1 cellular context compared by ENCODE assay signal in the genomic region with DNA sequence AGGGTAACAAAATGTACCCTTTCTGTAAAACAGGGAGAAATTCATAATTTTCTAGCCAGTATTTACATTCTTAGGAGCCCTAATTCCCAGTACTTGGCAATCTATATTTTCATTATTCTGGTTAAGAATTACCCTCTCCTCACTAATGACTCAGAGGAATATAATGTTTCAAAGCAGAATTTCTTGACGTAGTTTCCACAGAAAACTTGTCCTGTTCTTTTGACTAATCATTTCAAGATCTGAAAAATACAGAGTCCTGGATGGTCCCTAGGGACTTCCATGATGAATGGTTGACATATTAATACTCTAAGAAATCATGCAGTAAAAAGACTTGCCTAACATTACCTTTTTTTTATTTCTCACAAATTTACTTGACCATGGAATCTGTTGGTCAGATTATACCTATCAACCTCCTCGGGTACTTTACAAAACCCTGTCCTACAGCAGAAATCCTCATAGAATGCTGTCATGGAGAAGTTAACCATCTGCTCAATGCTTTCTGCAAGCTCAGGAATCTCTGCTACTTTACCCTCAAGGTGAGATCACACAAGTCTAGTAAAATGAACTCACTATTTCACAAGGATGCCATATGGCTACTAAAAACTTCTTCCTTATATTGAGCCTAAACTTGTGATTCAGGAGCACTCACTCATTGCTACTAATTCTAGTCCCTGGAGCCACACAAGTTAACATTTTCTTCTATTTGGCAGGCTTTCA.
A peak's percentile ranks its signal among the peaks of the same experiment; 100 is the strongest.
TF ChIP-seq lines count a peak whose summit lies in the region.

No MANE protein-coding gene starts in this region.

TF ChIP-seq in SK-N-SH, 30 proteins besides CTCF, POLR2A, EP300 and RAD21 (continued from another document):
- TF ChIP-seq NRF1 (IDR thresholded peaks at IDR 0.05; ENCODE audit: low read depth, low read length) (no peak), NFIC (IDR thresholded peaks at IDR 0.05; ENCODE audit: borderline replicate concordance) (no peak), FOSL2 (IDR thresholded peaks at IDR 0.05; ENCODE audit: borderline replicate concordance, low read depth) (peak; percentile 56; the same call in 1 of the 2 replicates), RFX5 (IDR thresholded peaks at IDR 0.05; ENCODE audit: low read length) (no peak)
- TF ChIP-seq, protein P1, sequence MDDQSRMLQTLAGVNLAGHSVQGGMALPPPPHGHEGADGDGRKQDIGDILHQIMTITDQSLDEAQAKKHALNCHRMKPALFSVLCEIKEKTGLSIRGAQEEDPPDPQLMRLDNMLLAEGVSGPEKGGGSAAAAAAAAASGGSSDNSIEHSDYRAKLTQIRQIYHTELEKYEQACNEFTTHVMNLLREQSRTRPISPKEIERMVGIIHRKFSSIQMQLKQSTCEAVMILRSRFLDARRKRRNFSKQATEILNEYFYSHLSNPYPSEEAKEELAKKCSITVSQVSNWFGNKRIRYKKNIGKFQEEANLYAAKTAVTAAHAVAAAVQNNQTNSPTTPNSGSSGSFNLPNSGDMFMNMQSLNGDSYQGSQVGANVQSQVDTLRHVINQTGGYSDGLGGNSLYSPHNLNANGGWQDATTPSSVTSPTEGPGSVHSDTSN (IDR thresholded peaks at IDR 0.05), result peak; percentile 27; the same call in 1 of the 2 replicates
